In the genomic region with DNA sequence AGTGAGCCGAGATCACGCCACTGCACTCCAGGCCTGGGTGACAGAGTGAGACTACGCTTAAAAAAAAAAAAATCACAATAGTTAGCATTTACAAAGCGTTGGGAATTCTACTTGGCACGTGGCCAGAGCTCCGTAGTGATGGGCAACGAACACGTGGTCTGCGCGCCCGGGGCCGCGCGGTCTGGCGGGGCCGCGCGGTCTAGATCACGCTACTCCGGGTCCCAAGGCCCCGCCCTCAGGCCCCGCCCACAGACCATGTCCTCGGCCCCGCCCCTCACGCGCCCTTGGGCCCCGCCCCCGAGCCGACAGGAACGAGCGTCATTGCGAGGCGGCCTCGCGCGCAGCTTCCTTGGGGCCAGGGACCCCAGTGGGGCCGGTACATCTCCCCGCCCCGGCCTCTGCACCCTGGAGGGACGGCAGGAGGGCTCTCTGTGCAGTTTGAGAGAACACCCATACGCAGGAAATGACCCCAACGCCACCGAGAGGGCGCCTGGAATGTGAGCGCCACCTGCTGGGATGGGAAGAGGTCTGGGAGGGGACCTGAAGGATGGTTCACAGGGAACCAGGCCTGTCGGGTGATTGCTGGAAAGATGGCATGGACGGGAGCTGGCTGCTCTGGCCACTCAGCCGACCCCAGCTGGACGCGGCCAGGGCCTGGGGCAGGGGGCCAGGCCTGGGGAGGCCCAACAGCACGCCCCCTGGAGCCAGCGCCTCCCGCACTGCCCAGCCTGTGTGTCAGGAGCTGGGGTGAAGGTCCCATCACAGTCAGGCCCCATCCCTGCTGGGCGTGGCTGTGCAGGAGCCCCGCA, we compare ENCODE assay signal across 8 cellular contexts. TPM values are rescaled to one million over a fixed set of nuclear protein-coding genes. Genes with fewer than 3 reads are reported as not detected.
DNase-seq lines count a peak whose midpoint lies in the region; ATAC-seq and TF ChIP-seq lines count a peak whose summit lies in the region.

No MANE protein-coding gene starts in this region.

- peaks cover 16% of the 10 kb centered on the region for H3K4me1 Mint-ChIP-seq in activated CD4-positive, alpha-beta T cell treated with anti-CD3 and anti-CD28 coated beads for 36 hours

- ATAC-seq in GM19025 (IDR thresholded peaks at IDR 0.05; ENCODE audit: low read depth, unreplicated experiment) (peak; percentile 53), HG03432 (IDR thresholded peaks at IDR 0.05; ENCODE audit: unreplicated experiment) (peak; percentile 54), left colon (peak; percentile 63)
- peak; percentile 79 for ATAC-seq in activated CD4-positive, alpha-beta T cell treated with anti-CD3 and anti-CD28 coated beads for 36 hours

- DNase-seq in AG09319 (ENCODE audit: extremely low read depth, low read depth), result peak; percentile 60
- peak; percentile 86 for DNase-seq in NCI-H460 (ENCODE audit: extremely low read depth, low read depth)
- peak; percentile 99 for DNase-seq in activated CD4-positive, alpha-beta T cell treated with anti-CD3 and anti-CD28 coated beads for 36 hours
- DNase-seq in choroid plexus epithelial cell (ENCODE audit: low read depth), result peak; percentile 94
- peak; percentile 94 to 99 for DNase-seq in left colon
- DNase-seq in stimulated activated CD4-positive, alpha-beta T cell treated with anti-CD3 and anti-CD28 coated beads, Interleukin-1b, Interleukin-23, amount 100 ng/mL, for 24 hours (ENCODE audit: low read depth in 4 of 4, low spot score in 1 of 4), result peak; percentile 95 to 98 (median 98)

- H3K36me3 Mint-ChIP-seq in activated CD4-positive, alpha-beta T cell treated with anti-CD3 and anti-CD28 coated beads for 36 hours (ENCODE audit: low read depth), result peaks cover 8% of the 10 kb centered on the region

- CTCF ChIA-PET in activated CD4-positive, alpha-beta T cell treated with anti-CD3 and anti-CD28 coated beads for 36 hours (lab: Charles Lee), result interaction anchor here (0.6 to 2.1 kb wide), 21 partner anchors 8 to 242 kb away, joined by 3 to 10 read pairs (median 4); partner anchors contain the start of genes BET1L and RIC8A

- peak overlapping the region; percentile 86 for H3K4me3 Mint-ChIP-seq in activated CD4-positive, alpha-beta T cell treated with anti-CD3 and anti-CD28 coated beads for 36 hours

- intact Hi-C loops in activated CD4-positive, alpha-beta T cell treated with anti-CD3 and anti-CD28 coated beads for 36 hours (cut with DNase I, micrococcal nuclease), result loop anchor here (1.0 to 5.0 kb wide), 13 partner anchors 33 to 361 kb away; partner anchors contain the start of genes BET1L (in 1 of the 2), HRAS (in 1 of the 2), IFITM2 (in 1 of the 2) and PSMD13 (in 1 of the 2)
- intact Hi-C loops in left colon (cut with DNase I, micrococcal nuclease), result no loop called here

- no peaks in the 10 kb centered on the region for H3K9me3 Mint-ChIP-seq in activated CD4-positive, alpha-beta T cell treated with anti-CD3 and anti-CD28 coated beads for 36 hours (ENCODE audit: low read depth)

- peak overlapping the region; percentile 93 for H3K27ac Mint-ChIP-seq in activated CD4-positive, alpha-beta T cell treated with anti-CD3 and anti-CD28 coated beads for 36 hours

- peaks cover 3% of the 10 kb centered on the region for H3K27me3 Mint-ChIP-seq in activated CD4-positive, alpha-beta T cell treated with anti-CD3 and anti-CD28 coated beads for 36 hours

- peak overlapping the region; percentile 75 for H3K4me3 ChIP-seq in choroid plexus epithelial cell (ENCODE audit: low read depth, low read length)

- POLR2A ChIA-PET in activated CD4-positive, alpha-beta T cell treated with anti-CD3 and anti-CD28 coated beads for 36 hours (lab: Charles Lee), result interaction anchor here (0.6 to 0.9 kb wide), 3 partner anchors 65 to 93 kb away, joined by 3 to 4 read pairs (median 3); no protein-coding TSS in a partner anchor

- TF ChIP-seq CTCF in AG09319 (IDR thresholded peaks at IDR 0.05; ENCODE audit: low read depth, low read length) (peak; percentile 91), choroid plexus epithelial cell (conservative IDR thresholded peaks at IDR 0.05; ENCODE audit: low read depth, low read length) (peak; percentile 82)

RNA-seq across cellular contexts. Expression of gene PTDSS2, which starts 2.0 kb away (rescaled TPM):
- total RNA-seq in NCI-H460 (2014; rRNA removed; shearing (Covaris generic)), result 19.6 and 23.7 TPM in 2 replicates
- polyA plus RNA-seq in NCI-H460 (2014; cell fraction: nucleus; rRNA removed), result 81.7 and 95.3 TPM in 2 replicates
- total RNA-seq in activated CD4-positive, alpha-beta T cell treated with anti-CD3 and anti-CD28 coated beads for 36 hours, result 10 to 100 TPM; 14.8 to 18.8 TPM
- total RNA-seq in left colon, result 10 to 100 TPM; 23.3 to 27.4 TPM

RNA-seq across cellular contexts. Expression of gene ANO9, which starts 6.3 kb away (rescaled TPM):
- total RNA-seq in NCI-H460 (2014; rRNA removed; shearing (Covaris generic)), result 0.12 TPM in 1 of 2 replicates, not detected in the other
- polyA plus RNA-seq in NCI-H460 (2014; cell fraction: nucleus; rRNA removed), result 0.18 and 1.4 TPM in 2 replicates
- total RNA-seq in activated CD4-positive, alpha-beta T cell treated with anti-CD3 and anti-CD28 coated beads for 36 hours, result 10 to 100 TPM; 31.7 to 38.8 TPM
- 100 to 1,000 TPM; 141 to 180 TPM for total RNA-seq in left colon

RNA-seq across cellular contexts. Expression of gene SIGIRR, which starts 33.3 kb away (rescaled TPM):
- total RNA-seq in NCI-H460 (2014; rRNA removed; shearing (Covaris generic)), result 17.5 and 24.3 TPM in 2 replicates
- polyA plus RNA-seq in NCI-H460 (2014; cell fraction: nucleus; rRNA removed), result 22.3 and 34.9 TPM in 2 replicates
- 10 to 100 TPM; 33.0 to 34.9 TPM for total RNA-seq in activated CD4-positive, alpha-beta T cell treated with anti-CD3 and anti-CD28 coated beads for 36 hours
- 100 to 1,000 TPM; 123 to 152 TPM for total RNA-seq in left colon

RNA-seq across cellular contexts. Expression of gene PKP3, which starts 54.1 kb away (rescaled TPM):
- 27.0 and 27.7 TPM in 2 replicates for total RNA-seq in NCI-H460 (2014; rRNA removed; shearing (Covaris generic))
- 177 and 181 TPM in 2 replicates for polyA plus RNA-seq in NCI-H460 (2014; cell fraction: nucleus; rRNA removed)
- total RNA-seq in activated CD4-positive, alpha-beta T cell treated with anti-CD3 and anti-CD28 coated beads for 36 hours, result under 1 TPM; 0.07 to 0.18 TPM
- 100 to 1,000 TPM; 168 to 194 TPM for total RNA-seq in left colon

RNA-seq across cellular contexts. Expression of gene RNH1, which starts 58.9 kb away (rescaled TPM):
- total RNA-seq in NCI-H460 (2014; rRNA removed; shearing (Covaris generic)), result 77.4 and 100 TPM in 2 replicates
- polyA plus RNA-seq in NCI-H460 (2014; cell fraction: nucleus; rRNA removed), result 174 and 219 TPM in 2 replicates
- 100 to 1,000 TPM; 111 to 116 TPM for total RNA-seq in activated CD4-positive, alpha-beta T cell treated with anti-CD3 and anti-CD28 coated beads for 36 hours
- 100 to 1,000 TPM; 104 to 124 TPM for total RNA-seq in left colon

Comparison
In these comparisons a context has a peak if more than half of its experiments do, and no peak if none do; other contexts are left out.
1. Peak in every context shown above with its lines: DNase-seq, ATAC-seq and H3K4me3 ChIP-seq.
2. RNA of gene ANO9, which starts 6.3 kb away (total RNA-seq): 141 to 180 TPM in left colon and 31.7 to 38.8 TPM in activated CD4-positive, alpha-beta T cell treated with anti-CD3 and anti-CD28 coated beads for 36 hours; 0.12 TPM in NCI-H460; every median in the first group is over 10 times any median in the second.
3. intact Hi-C loops: an anchor here in activated CD4-positive, alpha-beta T cell treated with anti-CD3 and anti-CD28 coated beads for 36 hours (1.0 to 5.0 kb wide); none called in left colon.